10 cellular contexts compared by ENCODE assay signal in the genomic region with DNA sequence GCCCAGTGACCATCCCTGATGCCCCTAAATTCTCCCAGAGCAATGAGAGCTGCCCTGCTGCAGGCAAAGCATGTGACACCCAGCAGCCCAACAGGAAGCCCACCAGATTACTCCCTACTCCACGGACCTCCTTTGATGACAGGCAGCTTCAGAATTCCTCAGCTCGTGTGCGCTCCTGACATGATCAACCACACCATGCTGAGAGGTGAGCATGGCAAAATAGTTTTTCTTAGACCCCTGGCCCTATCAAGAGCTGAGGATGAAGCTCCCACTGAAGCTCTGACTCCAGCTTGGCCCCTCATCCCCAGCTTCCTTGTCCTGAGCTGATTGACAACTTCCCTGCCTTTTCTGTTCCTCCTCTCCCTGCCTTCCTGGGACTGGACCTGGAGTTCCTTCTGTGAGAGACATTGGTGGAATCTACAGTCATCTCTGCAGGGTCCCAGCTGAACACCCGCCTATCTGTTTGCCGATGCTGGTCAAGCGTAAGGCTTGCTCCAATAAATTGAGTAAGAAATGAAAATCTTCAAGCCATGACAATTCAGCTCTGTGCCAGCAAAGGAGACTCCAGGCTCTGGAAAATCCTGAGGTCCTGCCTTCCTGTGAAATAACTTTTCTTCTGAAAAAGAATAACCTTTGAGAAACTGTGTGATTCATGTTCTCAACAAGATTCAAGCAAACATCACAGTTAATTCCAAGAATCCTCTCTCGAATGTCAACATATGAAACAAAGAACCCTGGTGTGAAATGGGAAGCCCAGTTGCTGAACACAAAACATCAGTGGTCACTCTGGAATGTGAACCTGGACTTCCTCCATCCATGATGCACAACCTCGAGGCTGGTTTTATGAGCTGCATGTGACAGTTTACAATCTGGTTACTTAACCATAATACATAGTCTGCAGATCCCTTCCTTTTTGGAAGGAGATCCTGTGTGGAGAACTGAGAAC.
A peak's percentile ranks its signal among the peaks of the same experiment; 100 is the strongest.
DNase-seq lines count a peak whose midpoint lies in the region; ATAC-seq and TF ChIP-seq lines count a peak whose summit lies in the region.
"Had no signal": no experiment of that assay in that cellular context is flagged by ENCODE, and none has a peak within 500 bp of the region (broad histone marks: within the 10 kb centered on the region; RNA-seq: fewer than 3 reads in every experiment).

No MANE protein-coding gene starts in this region.

- H3K9me3 Mint-ChIP-seq in activated T-cell treated with anti-CD3 and anti-CD28 coated beads, Interleukin-2, amount 50 U/mL, for 24 hours, result no peaks in the 10 kb centered on the region
- H3K9me3 Mint-ChIP-seq: natural killer cell treated with Interleukin-12 subunit alpha and Interleukin-12 subunit beta and Interleukin-15 and Interleukin-18, amount 100 ng/mL, for 72 hours had no signal

- no peaks in the 10 kb centered on the region for H3K27me3 Mint-ChIP-seq in activated T-cell treated with anti-CD3 and anti-CD28 coated beads, Interleukin-2, amount 50 U/mL, for 24 hours

- H3K36me3 ChIP-seq in SJCRH30, result no peaks in the 10 kb centered on the region

- no peaks in the 10 kb centered on the region for H3K36me3 Mint-ChIP-seq in activated T-cell treated with anti-CD3 and anti-CD28 coated beads, Interleukin-2, amount 50 U/mL, for 24 hours (ENCODE audit: low read depth)
- H3K36me3 Mint-ChIP-seq: natural killer cell treated with Interleukin-12 subunit alpha and Interleukin-12 subunit beta and Interleukin-15 and Interleukin-18, amount 100 ng/mL, for 72 hours had no signal

- no peak overlapping the region for H3K4me3 Mint-ChIP-seq in activated T-cell treated with anti-CD3 and anti-CD28 coated beads, Interleukin-2, amount 50 U/mL, for 24 hours
- H3K4me3 Mint-ChIP-seq: natural killer cell treated with Interleukin-12 subunit alpha and Interleukin-12 subunit beta and Interleukin-15 and Interleukin-18, amount 100 ng/mL, for 72 hours had no signal

- no peak overlapping the region for H3K27ac Mint-ChIP-seq in activated T-cell treated with anti-CD3 and anti-CD28 coated beads, Interleukin-2, amount 50 U/mL, for 24 hours

- TF ChIP-seq CTCF in retinal pigment epithelial cell (conservative IDR thresholded peaks at IDR 0.05; ENCODE audit: low read depth, low read length), result no peak

- peaks cover 6% of the 10 kb centered on the region for H3K4me1 Mint-ChIP-seq in activated T-cell treated with anti-CD3 and anti-CD28 coated beads, Interleukin-2, amount 50 U/mL, for 24 hours (ENCODE audit: low read depth)

- no peaks in the 10 kb centered on the region for H3K27me3 ChIP-seq in SJCRH30

- 0 out of 2 replicates have a peak, but pooled peaks cover 4% of the 10 kb centered on the region for H3K9me3 ChIP-seq in SJCRH30 (replicated peaks)

- H3K27ac ChIP-seq in SJCRH30, result peak overlapping the region; percentile 6; the same call in 1 of the 2 replicates

- H3K4me3 ChIP-seq in SJCRH30 (no peak overlapping the region), retinal pigment epithelial cell (ENCODE audit: low read length) (no peak overlapping the region)

- DNase-seq in ELR (ENCODE audit: low read depth), result peak; percentile 97
- DNase-seq in SJCRH30, result peak in 1 of 2 experiments; percentile 45
- DNase-seq in fibroblast of gingiva (ENCODE audit: low read depth), result peak; percentile 97
- peak; percentile 94 for DNase-seq in retinal pigment epithelial cell (ENCODE audit: low read depth)
- DNase-seq in DMS79 (lab: John Stamatoyannopoulos, UW), result no peak
- no peak for DNase-seq in GM19238 (ENCODE audit: insufficient read length, low spot score)
- DNase-seq in activated T-cell treated with anti-CD3 and anti-CD28 coated beads, Interleukin-2, amount 50 U/mL, for 24 hours, result no peak
- DNase-seq: NCI-H1694 treated with DMSO at 0.1 percent for 48 hours had no signal

- peaks cover 5% of the 10 kb centered on the region for H3K4me1 ChIP-seq in SJCRH30

- no peak for ATAC-seq in HG02763 (IDR thresholded peaks at IDR 0.05; ENCODE audit: unreplicated experiment)
- ATAC-seq: natural killer cell treated with Interleukin-12 subunit alpha and Interleukin-12 subunit beta and Interleukin-15 and Interleukin-18, amount 100 ng/mL, for 72 hours had no signal

Comparison
In these comparisons a context has a peak if more than half of its experiments do, and no peak if none do; other contexts are left out.
1. DNase-seq: peak in ELR (single experiment), fibroblast of gingiva (single experiment) and retinal pigment epithelial cell (single experiment); none in DMS79 (single experiment), GM19238 (single experiment) and activated T-cell treated with anti-CD3 and anti-CD28 coated beads, Interleukin-2, amount 50 U/mL, for 24 hours (single experiment).